14 cellular contexts compared by ENCODE assay signal in genomic region chr7:32037650-32038198, GRCh38. TPM values are rescaled to one million over a fixed set of nuclear protein-coding genes. Genes with fewer than 3 reads are reported as not detected.
DNase-seq lines count a peak whose midpoint lies in the region; ATAC-seq and TF ChIP-seq lines count a peak whose summit lies in the region.
"Had no signal": no experiment of that assay in that cellular context is flagged by ENCODE, and none has a peak within 500 bp of the region (broad histone marks: within the 10 kb centered on the region; RNA-seq: fewer than 3 reads in every experiment).

No MANE protein-coding gene starts in this region.

- TF ChIP-seq CTCF in MM.1S (IDR thresholded peaks at IDR 0.05; ENCODE audit: low read length) (no peak), GM23338 (conservative IDR thresholded peaks at IDR 0.05; ENCODE audit: low read depth in 2 of 2) (no peak)

- intact Hi-C loops in Right ventricle myocardium superior (cut with DNase I), result no loop called here

- peak; percentile 90 for ATAC-seq in GM18870 (IDR thresholded peaks at IDR 0.05; ENCODE audit: unreplicated experiment)
- ATAC-seq in GM21526 (IDR thresholded peaks at IDR 0.05; ENCODE audit: low FRiP score, unreplicated experiment), result peak; percentile 76
- peak; percentile 86 for ATAC-seq in HG03045 (IDR thresholded peaks at IDR 0.05; ENCODE audit: unreplicated experiment)
- ATAC-seq in GM23338, result no peak
- ATAC-seq in Right ventricle myocardium superior (ENCODE audit: poor library complexity), result no peak
- ATAC-seq: left cardiac atrium; naive thymus-derived CD8-positive, alpha-beta T cell had no signal

- 0 out of 2 replicates have a peak overlapping the region, but pooled peaks have one; percentile 13 for H3K4me2 ChIP-seq in MM.1S (ENCODE audit: low read depth, low read length)
- no peak overlapping the region for H3K4me2 ChIP-seq in GM23338

- H3K27ac ChIP-seq in MM.1S (ENCODE audit: low read length) (no peak overlapping the region), GM23338 (ENCODE audit: low read depth) (no peak overlapping the region)
- H3K27ac ChIP-seq: uterus had no signal

- H3K27me3 Mint-ChIP-seq in GM23338 (ENCODE audit: insufficient read depth, low read depth, poor library complexity), result peaks cover 1% of the 10 kb centered on the region

- H3F3A ChIP-seq in MM.1S (ENCODE audit: insufficient read depth, low read length) (0 out of 2 replicates have a peak, but pooled peaks cover 3% of the 10 kb centered on the region), GM23338 (replicated peaks; ENCODE audit: low read depth) (no peaks in the 10 kb centered on the region)

- no peaks in the 10 kb centered on the region for H3K27me3 ChIP-seq in MM.1S (replicated peaks; ENCODE audit: insufficient read depth, low read length)
- H3K27me3 ChIP-seq in GM23338 (ENCODE audit: insufficient read depth), result no peaks in the 10 kb centered on the region
- H3K27me3 ChIP-seq: uterus had no signal

- H3K4me3 ChIP-seq in MM.1S (ENCODE audit: low read length), result no peak overlapping the region
- H3K4me3 ChIP-seq in GM23338, result no peak overlapping the region
- H3K4me3 ChIP-seq: uterus had no signal

- H3K27ac Mint-ChIP-seq in GM23338, result no peak overlapping the region
- H3K27ac Mint-ChIP-seq: naive thymus-derived CD8-positive, alpha-beta T cell had no signal

- H3K36me3 ChIP-seq in MM.1S (replicated peaks; ENCODE audit: insufficient read depth, low read length) (no peaks in the 10 kb centered on the region), GM23338 (ENCODE audit: insufficient read depth) (peaks cover 6% of the 10 kb centered on the region; the same call in 1 of the 2 replicates)
- H3K36me3 ChIP-seq: uterus had no signal

- H3K9me3 Mint-ChIP-seq in GM23338, result peaks cover 10% of the 10 kb centered on the region

- peak; percentile 60 for DNase-seq in MM.1S
- DNase-seq in GM23338 (ENCODE audit: low spot score), result no peak
- DNase-seq in NCI-H2029 (lab: John Stamatoyannopoulos, UW), result no peak
- DNase-seq in Right ventricle myocardium superior, result no peak
- no peak for DNase-seq in stimulated activated CD4-positive, alpha-beta T cell treated with anti-CD3 and anti-CD28 coated beads, Interleukin-15, amount 100 ng/mL, for 24 hours
- DNase-seq: foreskin melanocyte; Karpas-422; left cardiac atrium; naive thymus-derived CD8-positive, alpha-beta T cell; NCI-H226; uterus had no signal

- H3K9me3 ChIP-seq in MM.1S (replicated peaks; ENCODE audit: insufficient read depth, low read length), result no peaks in the 10 kb centered on the region
- H3K9me3 ChIP-seq: uterus had no signal

- H3K9me2 ChIP-seq in MM.1S (replicated peaks; ENCODE audit: insufficient read depth, low read length), result no peaks in the 10 kb centered on the region
- no peaks in the 10 kb centered on the region; the same call in 1 of the 2 replicates for H3K9me2 ChIP-seq in GM23338 (ENCODE audit: insufficient read depth)

- H3K79me2 ChIP-seq in MM.1S (ENCODE audit: low read length), result no peaks in the 10 kb centered on the region
- H3K79me2 ChIP-seq in GM23338 (replicated peaks; ENCODE audit: insufficient read depth), result no peaks in the 10 kb centered on the region

- H3K4me1 Mint-ChIP-seq in GM23338, result peaks cover 19% of the 10 kb centered on the region; the same call in 2 of the 3 replicates
- H3K4me1 Mint-ChIP-seq: naive thymus-derived CD8-positive, alpha-beta T cell had no signal

- H3K9ac ChIP-seq in MM.1S (ENCODE audit: low read length), result no peak overlapping the region

- H4K20me1 ChIP-seq in MM.1S (ENCODE audit: insufficient read depth, low read length), result no peaks in the 10 kb centered on the region
- H4K20me1 ChIP-seq in GM23338 (replicated peaks; ENCODE audit: insufficient read depth), result no peaks in the 10 kb centered on the region

- H3K4me1 ChIP-seq in MM.1S (ENCODE audit: low read length) (peaks cover 10% of the 10 kb centered on the region), GM23338 (ENCODE audit: insufficient read depth) (no peaks in the 10 kb centered on the region)
- H3K4me1 ChIP-seq: uterus had no signal

- peaks cover 9% of the 10 kb centered on the region for H3K36me3 Mint-ChIP-seq in GM23338 (ENCODE audit: low read depth)
- H3K36me3 Mint-ChIP-seq: naive thymus-derived CD8-positive, alpha-beta T cell had no signal

- H3K4me3 Mint-ChIP-seq in GM23338, result no peak overlapping the region
- H3K4me3 Mint-ChIP-seq: naive thymus-derived CD8-positive, alpha-beta T cell had no signal

- H2AFZ ChIP-seq in MM.1S (ENCODE audit: low read length) (no peak overlapping the region), GM23338 (no peak overlapping the region)

TF ChIP-seq in GM23338, 12 proteins besides CTCF, POLR2A, EP300 and RAD21 (continues in another document):
- TF ChIP-seq EZH2 (IDR thresholded peaks at IDR 0.05; ENCODE audit: low read depth, unreplicated experiment) (no peak), POLR2AphosphoS5 (IDR thresholded peaks at IDR 0.05; ENCODE audit: low read depth) (no peak), CREB1 (CRISPR knock-in tag; IDR thresholded peaks at IDR 0.05; ENCODE audit: low read depth) (no peak), STAT1 (IDR thresholded peaks at IDR 0.05; ENCODE audit: unreplicated experiment) (no peak), ZNF331 (CRISPR knock-in tag; IDR thresholded peaks at IDR 0.05; ENCODE audit: low read depth) (no peak), EZH2phosphoT487 (IDR thresholded peaks at IDR 0.05; ENCODE audit: unreplicated experiment) (no peak), ETS1 (IDR thresholded peaks at IDR 0.05) (no peak), REST (IDR thresholded peaks at IDR 0.05; ENCODE audit: unreplicated experiment) (no peak), NANOG (IDR thresholded peaks at IDR 0.05; ENCODE audit: borderline replicate concordance) (no peak), JUNB (IDR thresholded peaks at IDR 0.05; ENCODE audit: unreplicated experiment) (no peak)

RNA-seq across cellular contexts. Expression of gene PDE1C, which starts 32.5 kb away (rescaled TPM):
- total RNA-seq in GM23338 (2014; rRNA removed; shearing (Covaris generic)), result 0.28 and 0.74 TPM in 2 replicates
- not detected in 2 replicates for polyA plus RNA-seq in GM23338 (2016; fragmentation: Nextera tagmentation; extraction: Ambion mirVana)
- 181 TPM for total RNA-seq in Right ventricle myocardium superior
- total RNA-seq: naive thymus-derived CD8-positive, alpha-beta T cell had no signal
- polyA plus RNA-seq: naive thymus-derived CD8-positive, alpha-beta T cell had no signal

Comparison
In these comparisons a context has a peak if more than half of its experiments do, and no peak if none do; other contexts are left out.
1. ATAC-seq: peak in GM18870 (single experiment), GM21526 (single experiment) and HG03045 (single experiment); none in GM23338 (single experiment) and Right ventricle myocardium superior (single experiment).
2. RNA of gene PDE1C, which starts 32.5 kb away (total RNA-seq): 181 TPM in Right ventricle myocardium superior (single experiment); 0.28 to 0.74 TPM in GM23338; every median in the first group is over 100 times any median in the second.